8 cellular contexts compared by ENCODE assay signal in the genomic region with DNA sequence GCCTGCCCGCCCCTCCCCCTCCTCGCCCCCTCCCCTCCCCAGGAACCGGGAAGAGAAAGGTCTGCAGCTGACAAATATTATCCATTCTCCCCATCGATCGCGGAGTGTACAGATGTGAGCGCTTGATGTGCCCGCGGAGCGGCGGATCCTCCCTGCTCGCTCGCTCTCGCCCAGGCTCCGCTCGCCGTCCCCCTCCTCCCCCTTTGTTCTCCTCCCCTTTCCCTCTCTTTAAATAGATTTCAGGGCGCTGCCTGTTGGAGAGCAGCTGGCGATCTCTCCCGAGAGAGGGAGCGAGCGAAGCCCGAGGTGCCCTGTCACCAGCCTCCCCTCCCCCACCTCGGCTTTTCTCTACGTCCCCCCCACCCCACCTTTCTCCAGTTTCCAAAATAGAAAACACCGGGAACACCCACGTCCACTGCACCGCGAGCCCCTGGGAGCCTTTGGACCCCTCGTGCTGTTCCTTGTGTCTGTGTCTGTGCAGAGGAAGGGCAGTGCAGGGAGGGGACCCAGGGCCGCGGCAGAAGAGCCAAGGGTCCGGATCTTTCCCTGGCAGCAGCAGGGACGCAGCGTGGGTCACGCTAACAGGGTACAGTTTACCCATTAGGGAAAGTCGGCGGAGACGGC. TPM values are rescaled to one million over a fixed set of nuclear protein-coding genes. Genes with fewer than 3 reads are reported as not detected.
DNase-seq lines count a peak whose midpoint lies in the region; ATAC-seq and TF ChIP-seq lines count a peak whose summit lies in the region.

No MANE protein-coding gene starts in this region.

- no peaks in the 10 kb centered on the region for H3K36me3 ChIP-seq in body of pancreas (replicated peaks in 1 of 2; ENCODE audit: insufficient read depth in 1 of 2, low read depth in 2 of 2)
- H3K36me3 ChIP-seq in kidney epithelial cell (ENCODE audit: control insufficient read depth, insufficient read depth, low read length) = no peaks in the 10 kb centered on the region
- H3K36me3 ChIP-seq in suprapubic skin = no peaks in the 10 kb centered on the region

- H3K27ac ChIP-seq in body of pancreas (peak overlapping the region; percentile 52 to 86 (median 64)), suprapubic skin (peak overlapping the region; percentile 62)

- DNase-seq in activated T-cell treated with anti-CD3 and anti-CD28 coated beads, Interleukin-2, amount 50 U/mL, for 24 hours = peak; percentile 33
- DNase-seq in activated T-cell treated with anti-CD3 and anti-CD28 coated beads, Interleukin-2, amount 50 U/mL, for 1 hour = no peak
- DNase-seq in NCI-H510A treated with DMSO at 0.1 percent for 48 hours (lab: John Stamatoyannopoulos, UW) (peak; percentile 75), body of pancreas (peak in 2 of 4 donors; percentile 44 to 55), kidney epithelial cell (ENCODE audit: low read depth) (no peak), suprapubic skin (ENCODE audit: low spot score in 2 of 2) (no peak)

- TF ChIP-seq EP300 in suprapubic skin (IDR thresholded peaks at IDR 0.05) = no peak

- H3K4me1 ChIP-seq in body of pancreas (peaks cover 26% of the 10 kb centered on the region), suprapubic skin (peaks cover 41% of the 10 kb centered on the region)

- TF ChIP-seq CTCF in body of pancreas (IDR thresholded peaks at IDR 0.05) = no peak
- no peak for TF ChIP-seq CTCF in kidney epithelial cell (IDR thresholded peaks at IDR 0.05; ENCODE audit: insufficient read depth, low read length, poor library complexity, severe bottlenecking)
- no peak for TF ChIP-seq CTCF in suprapubic skin (IDR thresholded peaks at IDR 0.05)

- peaks cover 21% of the 10 kb centered on the region for H3K4me1 Mint-ChIP-seq in activated T-cell treated with anti-CD3 and anti-CD28 coated beads, Interleukin-2, amount 50 U/mL, for 24 hours (ENCODE audit: low read depth)

- H3K9me3 Mint-ChIP-seq in activated T-cell treated with anti-CD3 and anti-CD28 coated beads, Interleukin-2, amount 50 U/mL, for 24 hours = no peaks in the 10 kb centered on the region

- H3K4me3 ChIP-seq in body of pancreas (no peak overlapping the region), kidney epithelial cell (ENCODE audit: low read depth, low read length) (peak overlapping the region; percentile 31), suprapubic skin (peak overlapping the region; percentile 53)

- intact Hi-C loops in body of pancreas (cut with DNase I) = loop anchor here (10.0 kb wide), 1 partner anchor 60 kb away; a partner anchor contains a TSS

- peaks cover 67% of the 10 kb centered on the region for H3K27me3 Mint-ChIP-seq in activated T-cell treated with anti-CD3 and anti-CD28 coated beads, Interleukin-2, amount 50 U/mL, for 24 hours

- TF ChIP-seq POLR2A in body of pancreas (IDR thresholded peaks at IDR 0.05) = no peak
- TF ChIP-seq POLR2A in suprapubic skin (IDR thresholded peaks at IDR 0.05) = no peak

- H3K36me3 Mint-ChIP-seq in activated T-cell treated with anti-CD3 and anti-CD28 coated beads, Interleukin-2, amount 50 U/mL, for 24 hours (ENCODE audit: low read depth) = no peaks in the 10 kb centered on the region

- peak overlapping the region; percentile 76 for H3K4me3 Mint-ChIP-seq in activated T-cell treated with anti-CD3 and anti-CD28 coated beads, Interleukin-2, amount 50 U/mL, for 24 hours

- ATAC-seq in body of pancreas = peak; percentile 14
- no peak for ATAC-seq in HG02588 (IDR thresholded peaks at IDR 0.05; ENCODE audit: unreplicated experiment)
- ATAC-seq in GM19397 (IDR thresholded peaks at IDR 0.05; ENCODE audit: unreplicated experiment) = no peak

- 0 to 2% methylated on average over 13 to 30 of the region's 39 CpGs for WGBS in body of pancreas, 2 donors
- WGBS in suprapubic skin = under 1% methylated on average over 36 of the region's 39 CpGs

- H3K27ac Mint-ChIP-seq in activated T-cell treated with anti-CD3 and anti-CD28 coated beads, Interleukin-2, amount 50 U/mL, for 24 hours = peak overlapping the region; percentile 80

- H3K27me3 ChIP-seq in body of pancreas = no peaks in the 10 kb centered on the region
- H3K27me3 ChIP-seq in kidney epithelial cell (ENCODE audit: control insufficient read depth, insufficient read depth, low read length) = peaks cover 52% of the 10 kb centered on the region
- H3K27me3 ChIP-seq in suprapubic skin = no peaks in the 10 kb centered on the region

- H3K9me3 ChIP-seq in body of pancreas (no peaks in the 10 kb centered on the region), suprapubic skin (no peaks in the 10 kb centered on the region)

RNA-seq across cellular contexts. Expression of a gene that starts 56.6 kb away (rescaled TPM):
- total RNA-seq in body of pancreas = 10 to 100 TPM; 13.2 to 23.6 TPM
- total RNA-seq in kidney epithelial cell = 28.5 and 29.5 TPM in 2 replicates
- total RNA-seq in suprapubic skin = 10 to 100 TPM; 20.9 to 36.0 (median 32.5) TPM

Comparison
In these comparisons a context has a peak if more than half of its experiments do, and no peak if none do; other contexts are left out.
1. DNase-seq: peak in activated T-cell treated with anti-CD3 and anti-CD28 coated beads, Interleukin-2, amount 50 U/mL, for 24 hours (single experiment) and NCI-H510A treated with DMSO at 0.1 percent for 48 hours (single experiment); none in activated T-cell treated with anti-CD3 and anti-CD28 coated beads, Interleukin-2, amount 50 U/mL, for 1 hour (single experiment), kidney epithelial cell (single experiment) and suprapubic skin (0 of 2).
2. H3K4me3 ChIP-seq: peak in kidney epithelial cell (single experiment) and suprapubic skin (single experiment); none in body of pancreas (0 of 2).